ENCODE assay signal across 9 cellular contexts in the genomic region with DNA sequence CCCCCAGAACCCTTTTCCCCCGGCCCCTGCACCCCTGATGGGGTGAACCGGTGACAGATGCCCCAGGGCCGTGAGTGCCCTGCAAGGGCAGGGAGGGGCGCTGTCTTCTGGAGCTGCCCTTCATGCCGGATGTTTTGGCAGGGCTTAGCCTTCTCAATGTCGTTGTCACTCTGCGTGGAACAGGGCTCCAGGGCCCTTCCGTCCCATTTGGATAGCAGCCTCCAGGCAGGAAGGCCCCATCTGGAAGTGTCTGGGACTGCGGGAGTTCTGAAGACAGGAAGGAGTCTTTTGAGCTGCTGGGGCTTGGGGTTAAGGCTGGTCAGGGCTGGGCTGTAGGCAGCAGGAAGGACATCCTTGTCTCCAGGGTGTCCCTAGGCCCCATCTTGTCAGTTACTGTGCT. TPM values are rescaled to one million over a fixed set of nuclear protein-coding genes. Genes with fewer than 3 reads are reported as not detected.
DNase-seq lines count a peak whose midpoint lies in the region; ATAC-seq and TF ChIP-seq lines count a peak whose summit lies in the region.
"Had no signal": no experiment of that assay in that cellular context is flagged by ENCODE, and none has a peak within 500 bp of the region (broad histone marks: within the 10 kb centered on the region; RNA-seq: fewer than 3 reads in every experiment).

No MANE protein-coding gene starts in this region.

- H3K14ac ChIP-seq in mesenchymal stem cell (ENCODE audit: low read length in 2 of 2) = no peak overlapping the region

- peak overlapping the region; percentile 80 for H3K4me2 ChIP-seq in Loucy (ENCODE audit: low read depth, low read length, poor library complexity, severe bottlenecking)
- peak overlapping the region; percentile 62 for H3K4me2 ChIP-seq in mesenchymal stem cell (ENCODE audit: low read length, poor library complexity, severe bottlenecking)

- no peaks in the 10 kb centered on the region for H3K9me2 ChIP-seq in Loucy (replicated peaks; ENCODE audit: low read depth, low read length)

- H4K20me1 ChIP-seq in Loucy (ENCODE audit: insufficient read depth, low read length, poor library complexity, severe bottlenecking) = peaks cover 19% of the 10 kb centered on the region

- no peak overlapping the region for H2BK15ac ChIP-seq in mesenchymal stem cell (ENCODE audit: low read depth, poor library complexity, severe bottlenecking)

- H2BK5ac ChIP-seq in mesenchymal stem cell (ENCODE audit: low read depth, low read length, poor library complexity, severe bottlenecking) = no peak overlapping the region

- H2BK12ac ChIP-seq in mesenchymal stem cell (ENCODE audit: low read length in 2 of 2) = peak overlapping the region in 1 of 2 experiments; percentile 86

- DNase-seq in 8988T (peak; percentile 78), mesenchymal stem cell (peak; percentile 67), NCI-H1436 (lab: John Stamatoyannopoulos, UW) (no peak), ureter (ENCODE audit: low spot score) (no peak)
- DNase-seq in stimulated activated CD4-positive, alpha-beta T cell treated with anti-CD3 and anti-CD28 coated beads, Interleukin-1b, Interleukin-23, amount 100 ng/mL, for 48 hours = no peak
- DNase-seq: GOT3 had no signal

- peak overlapping the region; percentile 33 for H2AK5ac ChIP-seq in mesenchymal stem cell (ENCODE audit: low read length, severe bottlenecking)

- peaks cover 74% of the 10 kb centered on the region for H3K79me2 ChIP-seq in Loucy (ENCODE audit: insufficient read depth, low read length)

- H3K9ac ChIP-seq in Loucy (ENCODE audit: low read depth, low read length, poor library complexity, severe bottlenecking) (peak overlapping the region; percentile 89), duodenal mucosa (ENCODE audit: low read depth in 1 of 2, low read length in 2 of 2) (peak overlapping the region in 1 of 2 donors; percentile 21), mesenchymal stem cell (ENCODE audit: low read length) (peak overlapping the region; percentile 64)

- H3K9me3 ChIP-seq in Loucy (ENCODE audit: insufficient read depth, low read depth, low read length) (no peaks in the 10 kb centered on the region), duodenal mucosa (ENCODE audit: control insufficient read depth in 1 of 2, low read length in 2 of 2) (no peaks in the 10 kb centered on the region), mesenchymal stem cell (ENCODE audit: control insufficient read depth, low read length) (no peaks in the 10 kb centered on the region)

- peak overlapping the region; percentile 81 for H4K8ac ChIP-seq in mesenchymal stem cell (ENCODE audit: low read length)

- H3K27me3 ChIP-seq in Loucy (ENCODE audit: insufficient read depth, low read length, poor library complexity, severe bottlenecking) (no peaks in the 10 kb centered on the region), duodenal mucosa (ENCODE audit: control insufficient read depth in 1 of 2, insufficient read depth in 2 of 2, low read length in 2 of 2) (no peaks in the 10 kb centered on the region), mesenchymal stem cell (ENCODE audit: control insufficient read depth in 1 of 2, insufficient read depth in 1 of 2, low read length in 2 of 2) (no peaks in the 10 kb centered on the region)

- no peak overlapping the region for H2AFZ ChIP-seq in Loucy (ENCODE audit: low read length)
- no peak overlapping the region for H2AFZ ChIP-seq in mesenchymal stem cell (ENCODE audit: low read depth, low read length)

- H2BK120ac ChIP-seq in mesenchymal stem cell (ENCODE audit: low read depth, low read length) = peak overlapping the region; percentile 86

- no peaks in the 10 kb centered on the region for H3F3A ChIP-seq in Loucy (ENCODE audit: low read depth)

- no peak for ATAC-seq in activated CD4-positive, CD25-positive, alpha-beta regulatory T cell treated with anti-CD3 and anti-CD28 coated beads, Interleukin-2, amount 50 U/mL, for 24 hours

- H3K27ac ChIP-seq in duodenal mucosa (ENCODE audit: low read depth, low read length) (peak overlapping the region; percentile 25), mesenchymal stem cell (ENCODE audit: low read length, poor library complexity, severe bottlenecking) (peak overlapping the region; percentile 65)

- 41% methylated on average over 9 of the region's 9 CpGs for WGBS in mesenchymal stem cell

- H3K4ac ChIP-seq in mesenchymal stem cell (ENCODE audit: low read depth in 1 of 2, low read length in 2 of 2) = peak overlapping the region; percentile 71 to 74

- H3K4me1 ChIP-seq in Loucy (ENCODE audit: insufficient read depth, low read length, poor library complexity, severe bottlenecking) = peaks cover 40% of the 10 kb centered on the region
- peaks cover 23 to 43% of the 10 kb centered on the region in 2 donors for H3K4me1 ChIP-seq in duodenal mucosa (ENCODE audit: control insufficient read depth in 1 of 2, insufficient read depth in 2 of 2, low read length in 2 of 2)
- peaks cover 49% of the 10 kb centered on the region for H3K4me1 ChIP-seq in mesenchymal stem cell (ENCODE audit: control insufficient read depth, insufficient read depth, low read depth, low read length)

- H3K36me3 ChIP-seq in Loucy (ENCODE audit: insufficient read depth, low read length) (peaks cover 13% of the 10 kb centered on the region; the same call in 1 of the 2 replicates), duodenal mucosa (ENCODE audit: control insufficient read depth in 1 of 2, insufficient read depth in 2 of 2, low read length in 2 of 2) (peaks cover 9 to 53% of the 10 kb centered on the region in 2 donors), mesenchymal stem cell (ENCODE audit: control insufficient read depth in 1 of 2, insufficient read depth in 2 of 2, low read depth in 1 of 2, low read length in 2 of 2) (peaks cover 53 to 56% of the 10 kb centered on the region in 2 experiments)

- no peak overlapping the region for H3K23ac ChIP-seq in mesenchymal stem cell (ENCODE audit: low read length in 2 of 2)

- H3K4me3 ChIP-seq in Loucy (ENCODE audit: low read length, poor library complexity, severe bottlenecking) (peak overlapping the region; percentile 65), duodenal mucosa (ENCODE audit: low read depth in 1 of 2, low read length in 2 of 2) (peak overlapping the region in 1 of 2 donors; percentile 3), mesenchymal stem cell (ENCODE audit: insufficient read depth in 1 of 2, low read depth in 1 of 2, low read length in 2 of 2) (peak overlapping the region in 1 of 2 experiments; percentile 62)

- peak overlapping the region; percentile 67 to 87 for H3K18ac ChIP-seq in mesenchymal stem cell (ENCODE audit: low read depth in 1 of 2, low read length in 2 of 2)

- H4K91ac ChIP-seq in mesenchymal stem cell (ENCODE audit: low read length) = peak overlapping the region; percentile 87

- H3K79me1 ChIP-seq in mesenchymal stem cell (replicated peaks; ENCODE audit: low read length, poor library complexity, severe bottlenecking) = peaks cover 56% of the 10 kb centered on the region

- no peak for TF ChIP-seq CTCF in Loucy (conservative IDR thresholded peaks at IDR 0.05; ENCODE audit: low read length)

RNA-seq across cellular contexts. Expression of a gene that starts 4.6 kb away (rescaled TPM):
- polyA plus RNA-seq in mesenchymal stem cell (2013, experiment 1 of 2) = 24.6 TPM
- 25.1 TPM for polyA plus RNA-seq in mesenchymal stem cell (2013, experiment 2 of 2)
- total RNA-seq in ureter = 31.2 TPM

RNA-seq across cellular contexts. Expression of a gene that starts 8.6 kb away (rescaled TPM):
- 2.2 TPM for polyA plus RNA-seq in mesenchymal stem cell (2013, experiment 1 of 2)
- 1.9 TPM for polyA plus RNA-seq in mesenchymal stem cell (2013, experiment 2 of 2)
- 9.4 TPM for total RNA-seq in ureter

RNA-seq across cellular contexts. Expression of a gene that starts 31.6 kb away (rescaled TPM):
- 51.2 TPM for polyA plus RNA-seq in mesenchymal stem cell (2013, experiment 1 of 2)
- polyA plus RNA-seq in mesenchymal stem cell (2013, experiment 2 of 2) = 44.5 TPM
- total RNA-seq in ureter = 1,155 TPM

RNA-seq across cellular contexts. Expression of a gene that starts 36.5 kb away (rescaled TPM):
- polyA plus RNA-seq in mesenchymal stem cell (2013, experiment 1 of 2) = 0.06 TPM
- 0.05 TPM for polyA plus RNA-seq in mesenchymal stem cell (2013, experiment 2 of 2)
- total RNA-seq in ureter = not detected

RNA-seq across cellular contexts. Expression of a gene that starts 57.4 kb away (rescaled TPM):
- polyA plus RNA-seq in mesenchymal stem cell (2013, experiment 1 of 2) = 52.4 TPM
- 46.0 TPM for polyA plus RNA-seq in mesenchymal stem cell (2013, experiment 2 of 2)
- total RNA-seq in ureter = 61.5 TPM

Comparison
In these comparisons a context has a peak if more than half of its experiments do, and no peak if none do; other contexts are left out.
1. DNase-seq: peak in 8988T (single experiment) and mesenchymal stem cell (single experiment); none in NCI-H1436 (single experiment), stimulated activated CD4-positive, alpha-beta T cell treated with anti-CD3 and anti-CD28 coated beads, Interleukin-1b, Interleukin-23, amount 100 ng/mL, for 48 hours (single experiment) and ureter (single experiment).